1 cellular context compared by ENCODE assay signal in the genomic region with DNA sequence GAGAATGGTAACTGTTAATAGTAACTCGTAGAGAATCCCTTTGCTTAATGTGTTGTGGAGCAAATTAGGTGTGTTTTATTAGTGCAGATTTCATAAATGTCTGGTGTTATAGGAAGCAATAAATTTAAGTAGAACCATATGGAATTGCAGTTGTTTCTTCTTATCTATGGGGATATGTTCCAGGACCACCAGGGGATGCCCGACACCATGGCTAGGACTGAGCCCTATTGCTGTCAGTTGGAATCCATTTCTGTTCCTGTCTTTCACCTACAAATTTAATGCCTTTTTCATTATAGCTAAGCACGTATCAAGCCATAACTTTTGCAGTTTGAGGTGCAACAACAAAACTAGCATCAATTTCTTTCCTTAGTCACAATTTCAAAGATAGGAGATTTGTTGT.
TF ChIP-seq lines count a peak whose summit lies in the region.

No MANE protein-coding gene starts in this region.

TF ChIP-seq in GM23338, 12 proteins besides CTCF, POLR2A, EP300 and RAD21 (continued from another document):
- TF ChIP-seq, protein P1, sequence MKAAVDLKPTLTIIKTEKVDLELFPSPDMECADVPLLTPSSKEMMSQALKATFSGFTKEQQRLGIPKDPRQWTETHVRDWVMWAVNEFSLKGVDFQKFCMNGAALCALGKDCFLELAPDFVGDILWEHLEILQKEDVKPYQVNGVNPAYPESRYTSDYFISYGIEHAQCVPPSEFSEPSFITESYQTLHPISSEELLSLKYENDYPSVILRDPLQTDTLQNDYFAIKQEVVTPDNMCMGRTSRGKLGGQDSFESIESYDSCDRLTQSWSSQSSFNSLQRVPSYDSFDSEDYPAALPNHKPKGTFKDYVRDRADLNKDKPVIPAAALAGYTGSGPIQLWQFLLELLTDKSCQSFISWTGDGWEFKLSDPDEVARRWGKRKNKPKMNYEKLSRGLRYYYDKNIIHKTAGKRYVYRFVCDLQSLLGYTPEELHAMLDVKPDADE (IDR thresholded peaks at IDR 0.05), result no peak
- TF ChIP-seq NANOG (IDR thresholded peaks at IDR 0.05; ENCODE audit: borderline replicate concordance) (no peak), ZNF331 (CRISPR knock-in tag; IDR thresholded peaks at IDR 0.05; ENCODE audit: low read depth) (no peak), EZH2 (IDR thresholded peaks at IDR 0.05; ENCODE audit: low read depth, unreplicated experiment) (no peak), POLR2AphosphoS5 (IDR thresholded peaks at IDR 0.05; ENCODE audit: low read depth) (no peak), CREB1 (CRISPR knock-in tag; IDR thresholded peaks at IDR 0.05; ENCODE audit: low read depth) (no peak), EZH2phosphoT487 (IDR thresholded peaks at IDR 0.05; ENCODE audit: unreplicated experiment) (no peak), ZNF114 (CRISPR knock-in tag; IDR thresholded peaks at IDR 0.05) (no peak), JUNB (IDR thresholded peaks at IDR 0.05; ENCODE audit: unreplicated experiment) (no peak)
